In genomic region chr11:17351510-17352176, GRCh38 we compare ENCODE assay signal across 8 cellular contexts. TPM values are rescaled to one million over a fixed set of nuclear protein-coding genes. Genes with fewer than 3 reads are reported as not detected.
A peak's percentile ranks its signal among the peaks of the same experiment; 100 is the strongest.
DNase-seq lines count a peak whose midpoint lies in the region; ATAC-seq and TF ChIP-seq lines count a peak whose summit lies in the region.

TSS of gene NCR3LG1 (plus strand) at chr11:17351800. CDS start at chr11:17351970, 170 bp downstream.

- peak within 1 kb of the TSS; percentile 64 for H3K4me3 ChIP-seq in fibroblast of mammary gland (ENCODE audit: control insufficient read depth, low read depth, low read length)
- H3K4me3 ChIP-seq in naive thymus-derived CD4-positive, alpha-beta T cell (ENCODE audit: low read length) = peak within 1 kb of the TSS; percentile 77

- no peaks in the 10 kb centered on the region for H3K9me3 ChIP-seq in naive thymus-derived CD4-positive, alpha-beta T cell (ENCODE audit: control insufficient read depth in 2 of 3, low read length in 3 of 3)

- ATAC-seq in HG02642 (IDR thresholded peaks at IDR 0.05; ENCODE audit: poor library complexity, unreplicated experiment) (peak; percentile 42), GM19035 (IDR thresholded peaks at IDR 0.05; ENCODE audit: unreplicated experiment) (no peak)
- peak; percentile 81 for ATAC-seq in naive thymus-derived CD4-positive, alpha-beta T cell
- ATAC-seq in stimulated activated effector memory CD8-positive, alpha-beta T cell treated with anti-CD3 and anti-CD28 coated beads, Interleukin-12 subunit alpha, Interleukin-12 subunit beta, amount 100 ng/mL, for 72 hours = peak; percentile 64

- peaks cover 31% of the 10 kb centered on the region for H3K4me1 Mint-ChIP-seq in activated T-helper 2 cell treated with anti-CD3 and anti-CD28 coated beads, Interferon-gamma antibody, Interleukin-2, Interleukin-4, amounts not matched to agents 10 μg/mL and 5 μg/mL and 100 μg/mL, durations not matched to agents 14 hours and 24 hours and 36 hours (ENCODE audit: low read depth)
- peaks cover 27 to 31% (median 29%) of the 10 kb centered on the region in 7 donors for H3K4me1 Mint-ChIP-seq in naive thymus-derived CD4-positive, alpha-beta T cell
- peaks cover 43% of the 10 kb centered on the region for H3K4me1 Mint-ChIP-seq in stimulated activated effector memory CD8-positive, alpha-beta T cell treated with anti-CD3 and anti-CD28 coated beads, Interleukin-12 subunit alpha, Interleukin-12 subunit beta, amount 100 ng/mL, for 72 hours

- H3K36me3 Mint-ChIP-seq in activated T-helper 2 cell treated with anti-CD3 and anti-CD28 coated beads, Interferon-gamma antibody, Interleukin-2, Interleukin-4, amounts not matched to agents 10 μg/mL and 5 μg/mL and 100 μg/mL, durations not matched to agents 14 hours and 24 hours and 36 hours (ENCODE audit: low read depth) = peaks cover 33% of the 10 kb centered on the region
- H3K36me3 Mint-ChIP-seq in naive thymus-derived CD4-positive, alpha-beta T cell = peaks cover 0 to 17% (median 0%) of the 10 kb centered on the region in 5 donors
- peaks cover 25% of the 10 kb centered on the region for H3K36me3 Mint-ChIP-seq in stimulated activated effector memory CD8-positive, alpha-beta T cell treated with anti-CD3 and anti-CD28 coated beads, Interleukin-12 subunit alpha, Interleukin-12 subunit beta, amount 100 ng/mL, for 72 hours

- CTCF ChIA-PET in naive thymus-derived CD4-positive, alpha-beta T cell (lab: Charles Lee) = interaction anchor here (0.6 kb wide), 1 partner anchor 577 kb away, joined by 3 read pairs; no protein-coding TSS in a partner anchor

- H3K27me3 ChIP-seq in naive thymus-derived CD4-positive, alpha-beta T cell (ENCODE audit: control insufficient read depth in 2 of 2, insufficient read depth in 2 of 2, low read length in 2 of 2) = no peaks in the 10 kb centered on the region

- peaks cover 4% of the 10 kb centered on the region for H3K27me3 Mint-ChIP-seq in activated T-helper 2 cell treated with anti-CD3 and anti-CD28 coated beads, Interferon-gamma antibody, Interleukin-2, Interleukin-4, amounts not matched to agents 10 μg/mL and 5 μg/mL and 100 μg/mL, durations not matched to agents 14 hours and 24 hours and 36 hours (ENCODE audit: low read depth)
- peaks cover 0 to 43% (median 0%) of the 10 kb centered on the region in 5 donors for H3K27me3 Mint-ChIP-seq in naive thymus-derived CD4-positive, alpha-beta T cell

- H3K9me3 Mint-ChIP-seq in activated T-helper 2 cell treated with anti-CD3 and anti-CD28 coated beads, Interferon-gamma antibody, Interleukin-2, Interleukin-4, amounts not matched to agents 10 μg/mL and 5 μg/mL and 100 μg/mL, durations not matched to agents 14 hours and 24 hours and 36 hours = no peaks in the 10 kb centered on the region
- H3K9me3 Mint-ChIP-seq in naive thymus-derived CD4-positive, alpha-beta T cell = peaks cover 0 to 5% (median 1%) of the 10 kb centered on the region in 11 donors
- no peaks in the 10 kb centered on the region for H3K9me3 Mint-ChIP-seq in stimulated activated effector memory CD8-positive, alpha-beta T cell treated with anti-CD3 and anti-CD28 coated beads, Interleukin-12 subunit alpha, Interleukin-12 subunit beta, amount 100 ng/mL, for 72 hours

- H3K4me3 Mint-ChIP-seq in activated T-helper 2 cell treated with anti-CD3 and anti-CD28 coated beads, Interferon-gamma antibody, Interleukin-2, Interleukin-4, amounts not matched to agents 10 μg/mL and 5 μg/mL and 100 μg/mL, durations not matched to agents 14 hours and 24 hours and 36 hours (ENCODE audit: low read depth) = peak within 1 kb of the TSS; percentile 82
- H3K4me3 Mint-ChIP-seq in naive thymus-derived CD4-positive, alpha-beta T cell = peak within 1 kb of the TSS; percentile 88 to 95 (median 90)
- H3K4me3 Mint-ChIP-seq in stimulated activated effector memory CD8-positive, alpha-beta T cell treated with anti-CD3 and anti-CD28 coated beads, Interleukin-12 subunit alpha, Interleukin-12 subunit beta, amount 100 ng/mL, for 72 hours = peak within 1 kb of the TSS; percentile 80

- TF ChIP-seq CTCF in fibroblast of mammary gland (conservative IDR thresholded peaks at IDR 0.05; ENCODE audit: control insufficient read depth, insufficient read depth, low read depth, low read length) = no peak

- intact Hi-C loops in activated T-helper 2 cell treated with anti-CD3 and anti-CD28 coated beads, Interferon-gamma antibody, Interleukin-2, Interleukin-4, amounts not matched to agents 10 μg/mL and 5 μg/mL and 100 μg/mL, durations not matched to agents 14 hours and 24 hours and 36 hours (cut with micrococcal nuclease) = loop anchor here (1.0 to 10.0 kb wide), 3 partner anchors 53 to 607 kb away; no protein-coding TSS in a partner anchor
- intact Hi-C loops in naive thymus-derived CD4-positive, alpha-beta T cell (cut with micrococcal nuclease) = loop anchor here (1.0 to 10.0 kb wide), 8 partner anchors 17 to 617 kb away; partner anchors contain the start of genes RPS13 (in 2 of the 2), C11orf58 (in 1 of the 2) and NUCB2 (in 1 of the 2)

- H3K27ac Mint-ChIP-seq in activated T-helper 2 cell treated with anti-CD3 and anti-CD28 coated beads, Interferon-gamma antibody, Interleukin-2, Interleukin-4, amounts not matched to agents 10 μg/mL and 5 μg/mL and 100 μg/mL, durations not matched to agents 14 hours and 24 hours and 36 hours = peak within 1 kb of the TSS; percentile 89
- peak within 1 kb of the TSS; percentile 67 to 92 (median 78) for H3K27ac Mint-ChIP-seq in naive thymus-derived CD4-positive, alpha-beta T cell
- H3K27ac Mint-ChIP-seq in stimulated activated effector memory CD8-positive, alpha-beta T cell treated with anti-CD3 and anti-CD28 coated beads, Interleukin-12 subunit alpha, Interleukin-12 subunit beta, amount 100 ng/mL, for 72 hours = peak within 1 kb of the TSS; percentile 84

- H3K4me1 ChIP-seq in naive thymus-derived CD4-positive, alpha-beta T cell (ENCODE audit: control insufficient read depth in 2 of 2, insufficient read depth in 2 of 2, low read length in 2 of 2) = peaks cover 10% of the 10 kb centered on the region in 2 donors

- POLR2A ChIA-PET in naive thymus-derived CD4-positive, alpha-beta T cell (lab: Charles Lee) = interaction anchor here (2.9 kb wide), 1 partner anchor 74 kb away, joined by 17 read pairs; the partner anchor contains the start of gene NUCB2

- DNase-seq in Ammon's horn (ENCODE audit: low spot score) (peak; percentile 43), RPMI8226 (peak; percentile 64), fibroblast of mammary gland (ENCODE audit: low read depth) (peak; percentile 73)
- peak; percentile 42 for DNase-seq in activated T-helper 2 cell treated with anti-CD3 and anti-CD28 coated beads, Interferon-gamma antibody, Interleukin-2, Interleukin-4, amounts not matched to agents 10 μg/mL and 5 μg/mL and 100 μg/mL, durations not matched to agents 14 hours and 24 hours and 36 hours (ENCODE audit: low spot score)
- peak; percentile 46 to 77 (median 61) for DNase-seq in naive thymus-derived CD4-positive, alpha-beta T cell
- peak; percentile 49 to 72 for DNase-seq in stimulated activated effector memory CD8-positive, alpha-beta T cell treated with anti-CD3 and anti-CD28 coated beads, Interleukin-12 subunit alpha, Interleukin-12 subunit beta, amount 100 ng/mL, for 72 hours (ENCODE audit: low spot score in 2 of 2)

- peak within 1 kb of the TSS; percentile 50 for H3K27ac ChIP-seq in naive thymus-derived CD4-positive, alpha-beta T cell (ENCODE audit: low read depth, low read length)

- no peaks in the 10 kb centered on the region for H3K36me3 ChIP-seq in naive thymus-derived CD4-positive, alpha-beta T cell (ENCODE audit: control insufficient read depth in 2 of 3, insufficient read depth in 3 of 3, low read length in 3 of 3)

RNA-seq across cellular contexts. Expression of gene NCR3LG1, which starts in this region (rescaled TPM):
- 10.0 and 11.4 TPM in 2 replicates for total RNA-seq in activated T-helper 2 cell treated with anti-CD3 and anti-CD28 coated beads, Interferon-gamma antibody, Interleukin-2, Interleukin-4, amounts not matched to agents 10 μg/mL and 5 μg/mL and 100 μg/mL, durations not matched to agents 14 hours and 24 hours and 36 hours
- 1 to 10 TPM in 4 of 5 experiments, under 1 TPM in 1; 0.70 to 2.9 (median 2.3) TPM for total RNA-seq in naive thymus-derived CD4-positive, alpha-beta T cell
- not detected for polyA plus RNA-seq in naive thymus-derived CD4-positive, alpha-beta T cell
